Comparison of ENCODE assay signal across 8 cellular contexts in genomic region chr4:169757575-169758184, GRCh38. TPM values are rescaled to one million over a fixed set of nuclear protein-coding genes. Genes with fewer than 3 reads are reported as not detected.
DNase-seq lines count a peak whose midpoint lies in the region; ATAC-seq and TF ChIP-seq lines count a peak whose summit lies in the region.

Gene HPF1 (minus strand): TSS chr4:169757944. CDS start chr4:169757877, 67 bp downstream.

- H3K4me3 ChIP-seq in OCI-LY7 (ENCODE audit: low read depth, low read length, poor library complexity, severe bottlenecking) (peak within 1 kb of the TSS; percentile 91), mononuclear cell (ENCODE audit: low read length) (peak within 1 kb of the TSS; percentile 72)

- POLR2A ChIA-PET in OCI-LY7 (lab: Charles Lee): interaction anchor here (1.0 to 1.1 kb wide), 2 partner anchors 9 to 747 kb away, joined by 3 to 4 read pairs; partner anchors contain the start of gene CBR4

- DNase-seq in DMS 273 (lab: John Stamatoyannopoulos, UW; ENCODE audit: unreplicated experiment): peak; percentile 96
- DNase-seq in HuH-7.5 (ENCODE audit: low spot score): peak; percentile 73
- peak; percentile 94 for DNase-seq in OCI-LY7 (ENCODE audit: low spot score)
- peak; percentile 94 for DNase-seq in activated T-cell treated with anti-CD3 and anti-CD28 coated beads for 4 hours
- DNase-seq in epidermal melanocyte (ENCODE audit: insufficient read length, low spot score): peak; percentile 86
- DNase-seq in stimulated activated CD8-positive, alpha-beta memory T cell treated with anti-CD3 and anti-CD28 coated beads, Interleukin-4, amount 100 ng/mL, for 24 hours (ENCODE audit: low read depth): peak; percentile 95

- H2AFZ ChIP-seq in OCI-LY7 (ENCODE audit: low read length): peak within 1 kb of the TSS; percentile 94

- no TSS peak for BruUV-seq in OCI-LY7 (replicated peaks; lab: Mats Ljungman, UMichigan)

- peak within 1 kb of the TSS; percentile 21 for H3K27ac ChIP-seq in OCI-LY7 (ENCODE audit: low read depth, low read length, poor library complexity, severe bottlenecking)

- ATAC-seq in GM21526 (IDR thresholded peaks at IDR 0.05; ENCODE audit: low FRiP score, unreplicated experiment): peak; percentile 97

- peak within 1 kb of the TSS; percentile 94 for H3K4me2 ChIP-seq in OCI-LY7 (ENCODE audit: low read length)

- H3K27me3 ChIP-seq in mononuclear cell (ENCODE audit: insufficient read depth, low read length): no peaks in the 10 kb centered on the region

- intact Hi-C loops in OCI-LY7 (cut with micrococcal nuclease; ENCODE audit: unreplicated experiment): loop anchor here (2.0 to 5.0 kb wide), 2 partner anchors 145 to 750 kb away; partner anchors contain the start of gene NEK1

- H3K9me2 ChIP-seq in OCI-LY7 (ENCODE audit: insufficient read depth, low read length): no peaks in the 10 kb centered on the region

- H3K79me2 ChIP-seq in OCI-LY7 (ENCODE audit: insufficient read depth, low read depth, low read length): peaks cover 16% of the 10 kb centered on the region; the same call in 1 of the 2 replicates

- no peaks in the 10 kb centered on the region for H4K20me1 ChIP-seq in OCI-LY7 (ENCODE audit: insufficient read depth, low read length)

- CTCF ChIA-PET in OCI-LY7 (lab: Charles Lee; ENCODE audit: unreplicated experiment): no interaction called here

- peaks cover 2% of the 10 kb centered on the region; the same call in 1 of the 2 replicates for H3K36me3 ChIP-seq in OCI-LY7 (ENCODE audit: insufficient read depth, low read length)

- H3K9me3 ChIP-seq in OCI-LY7 (ENCODE audit: low read length) (no peaks in the 10 kb centered on the region), mononuclear cell (ENCODE audit: low read depth, low read length) (no peaks in the 10 kb centered on the region)

- TF ChIP-seq CTCF in OCI-LY7 (conservative IDR thresholded peaks at IDR 0.05; ENCODE audit: low read length): 0 out of 2 replicates have a peak, but pooled peaks have one; percentile 12

- H3K4me1 ChIP-seq in OCI-LY7 (ENCODE audit: insufficient read depth, low read length, poor library complexity, severe bottlenecking): peaks cover 19% of the 10 kb centered on the region
- H3K4me1 ChIP-seq in mononuclear cell (ENCODE audit: insufficient read depth, low read length): peaks cover 19% of the 10 kb centered on the region

RNA-seq across cellular contexts. Expression of gene HPF1, which starts in this region (rescaled TPM):
- total RNA-seq in OCI-LY7 (2014; rRNA removed; shearing (Covaris generic)): 11.8 and 14.6 TPM in 2 replicates
- total RNA-seq in OCI-LY7 (2022): 26.2 and 29.5 TPM in 2 replicates
- total RNA-seq in mononuclear cell: 4.5 TPM

Comparison
In these comparisons a context has a peak if more than half of its experiments do, and no peak if none do; other contexts are left out.
1. Peak in every context shown above with its lines: DNase-seq, ATAC-seq, H3K4me3 ChIP-seq and H3K27ac ChIP-seq.